28 cellular contexts compared by ENCODE assay signal in the genomic region with DNA sequence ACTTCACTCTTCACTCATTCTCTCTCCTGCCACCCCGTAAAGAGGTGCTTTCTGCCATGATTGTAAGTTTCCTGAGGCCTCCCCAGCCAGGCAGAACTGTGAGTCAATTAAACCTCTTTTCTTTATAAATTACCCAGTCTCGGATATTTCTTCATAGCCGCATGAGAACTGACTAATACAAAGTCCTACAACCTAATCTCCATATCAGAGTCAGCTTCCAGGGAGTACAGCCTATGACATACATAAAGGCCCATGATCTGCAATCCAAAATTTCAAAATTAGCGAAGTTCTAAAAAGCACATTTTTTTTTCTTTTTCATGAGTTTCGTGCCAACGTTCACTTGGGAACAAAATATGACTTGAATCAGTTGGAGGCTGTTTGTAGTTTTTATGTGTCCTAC.
"Had no signal": no experiment of that assay in that cellular context is flagged by ENCODE, and none has a peak within 500 bp of the region (broad histone marks: within the 10 kb centered on the region; RNA-seq: fewer than 3 reads in every experiment).

No MANE protein-coding gene starts in this region.

- ATAC-seq: activated CD4-positive, alpha-beta T cell treated with anti-CD3 and anti-CD28 coated beads for 36 hours; activated T-cell treated with anti-CD3 and anti-CD28 coated beads, Interleukin-2, amount 50 U/mL, for 4 hours; body of pancreas; sciatic nerve; upper lobe of right lung had no signal

- H3K27me3 ChIP-seq: body of pancreas, heart right ventricle, thyroid gland, upper lobe of right lung had no signal

- H3K27ac Mint-ChIP-seq: activated B cell treated with CpG ODN at 0.5 μM for 24 hours; activated CD4-positive, alpha-beta T cell treated with anti-CD3 and anti-CD28 coated beads for 36 hours; activated naive CD8-positive, alpha-beta T cell treated with anti-CD3 and anti-CD28 coated beads for 36 hours; memory B cell; nephron; T-helper 1 cell treated with Interleukin-12 subunit alpha and Interleukin-12 subunit beta and Interleukin-4 antibody, amounts not matched to agents 30 μg/mL and 1 μg/mL, for 36 hours had no signal

- H3K27ac ChIP-seq: body of pancreas, thyroid gland, upper lobe of right lung had no signal

- H3K4me3 Mint-ChIP-seq: activated B cell treated with CpG ODN at 0.5 μM for 24 hours; activated CD4-positive, alpha-beta T cell treated with anti-CD3 and anti-CD28 coated beads for 36 hours; activated naive CD8-positive, alpha-beta T cell treated with anti-CD3 and anti-CD28 coated beads for 36 hours; activated T-cell treated with anti-CD3 and anti-CD28 coated beads, Interleukin-2, amount 50 U/mL, for 4 hours; memory B cell; nephron; T-helper 1 cell treated with Interleukin-12 subunit alpha and Interleukin-12 subunit beta and Interleukin-4 antibody, amounts not matched to agents 30 μg/mL and 1 μg/mL, for 36 hours had no signal

- H3K4me1 Mint-ChIP-seq: memory B cell, nephron had no signal

- H3K36me3 Mint-ChIP-seq: activated naive CD8-positive, alpha-beta T cell treated with anti-CD3 and anti-CD28 coated beads for 36 hours; memory B cell had no signal

- H3K4me3 ChIP-seq: body of pancreas, heart right ventricle, thyroid gland, upper lobe of right lung had no signal

- H3K27me3 Mint-ChIP-seq: activated B cell treated with CpG ODN at 0.5 μM for 24 hours; activated CD4-positive, alpha-beta T cell treated with anti-CD3 and anti-CD28 coated beads for 36 hours; memory B cell had no signal

- H3K9me3 Mint-ChIP-seq: activated B cell treated with CpG ODN at 0.5 μM for 24 hours; activated naive CD8-positive, alpha-beta T cell treated with anti-CD3 and anti-CD28 coated beads for 36 hours; activated T-cell treated with anti-CD3 and anti-CD28 coated beads, Interleukin-2, amount 50 U/mL, for 4 hours; memory B cell; nephron; T-helper 1 cell treated with Interleukin-12 subunit alpha and Interleukin-12 subunit beta and Interleukin-4 antibody, amounts not matched to agents 30 μg/mL and 1 μg/mL, for 36 hours had no signal

- DNase-seq: activated B cell treated with CpG ODN at 0.5 μM for 24 hours; activated CD4-positive, alpha-beta T cell treated with anti-CD3 and anti-CD28 coated beads for 36 hours; activated CD4-positive, alpha-beta T cell treated with anti-CD3 and anti-CD28 coated beads, Interleukin-2, amount 50 U/mL, for 4 hours; activated CD8-positive, alpha-beta memory T cell treated with anti-CD3 and anti-CD28 coated beads for 24 hours; activated CD8-positive, alpha-beta memory T cell treated with anti-CD3 and anti-CD28 coated beads, Interleukin-2, amount 50 U/mL, for 4 hours; activated naive CD4-positive, alpha-beta T cell treated with Interleukin-2 at 50 U/mL for 16 hours; activated naive CD8-positive, alpha-beta T cell treated with anti-CD3 and anti-CD28 coated beads for 36 hours; activated T-cell treated with anti-CD3 and anti-CD28 coated beads, Interleukin-2, amount 50 U/mL, for 4 hours; amygdala; body of pancreas; caudate nucleus; dermis blood vessel endothelial cell; effector CD8-positive, alpha-beta T cell; heart right ventricle; islet precursor cell; left cardiac atrium; nucleus accumbens; posterior cingulate gyrus; stimulated activated CD4-positive, alpha-beta T cell treated with anti-CD3 and anti-CD28 coated beads, Interleukin-4, amount 100 ng/mL, for 1 hour; stimulated activated naive CD4-positive, alpha-beta T cell treated with Interleukin-2 at 50 U/mL for 16 hours; substantia nigra; T1000; thyroid gland; upper lobe of right lung had no signal

- H3K36me3 ChIP-seq: heart right ventricle, thyroid gland, upper lobe of right lung had no signal

- H3K9me3 ChIP-seq: body of pancreas, heart right ventricle, thyroid gland, upper lobe of right lung had no signal

- H3K4me1 ChIP-seq: body of pancreas, thyroid gland, upper lobe of right lung had no signal
